Comparison of ENCODE assay signal across 17 cellular contexts in the genomic region with DNA sequence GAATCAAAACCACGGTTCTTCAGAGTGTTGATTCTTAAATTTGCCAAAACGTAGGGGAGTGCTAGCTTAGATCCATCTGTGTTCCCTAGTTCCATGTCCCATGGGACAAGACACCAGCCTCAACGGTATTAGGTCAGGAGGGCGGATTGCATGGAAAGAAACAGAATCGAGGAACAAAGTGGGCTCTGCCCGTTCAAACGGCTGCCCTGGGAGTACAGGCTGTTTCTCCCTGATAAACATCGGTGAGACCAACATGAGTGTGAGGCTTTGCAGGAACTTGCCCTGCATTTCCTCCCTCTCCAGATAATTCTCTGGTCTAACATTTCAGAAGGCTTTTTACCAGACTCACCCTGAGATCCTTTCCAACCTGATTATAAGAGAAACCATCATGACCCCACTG.
DNase-seq lines count a peak whose midpoint lies in the region; ATAC-seq and TF ChIP-seq lines count a peak whose summit lies in the region.
"Had no signal": no experiment of that assay in that cellular context is flagged by ENCODE, and none has a peak within 500 bp of the region (broad histone marks: within the 10 kb centered on the region; RNA-seq: fewer than 3 reads in every experiment).

No MANE protein-coding gene starts in this region.

- peaks cover 6% of the 10 kb centered on the region for H3K36me3 ChIP-seq in muscle layer of colon (ENCODE audit: insufficient read depth, low read length)
- H3K36me3 ChIP-seq: Peyer's patch had no signal

- peak overlapping the region; percentile 70 for H3K27ac ChIP-seq in muscle layer of colon (ENCODE audit: low read depth, low read length)

- no peaks in the 10 kb centered on the region for H3K4me1 Mint-ChIP-seq in stimulated activated naive CD8-positive, alpha-beta T cell treated with anti-CD3 and anti-CD28 coated beads, Interleukin-15, Interleukin-2, amounts not matched to agents 100 ng/mL and 50 ng/mL, for 24 hours (ENCODE audit: low read depth)
- H3K4me1 Mint-ChIP-seq in chondrocyte (ENCODE audit: low read depth) = peaks cover 55% of the 10 kb centered on the region
- H3K4me1 Mint-ChIP-seq: T-cell had no signal

- no peak overlapping the region for H3K4me3 ChIP-seq in muscle layer of colon (ENCODE audit: low read depth in 1 of 2, low read length in 2 of 2)
- H3K4me3 ChIP-seq: heart left ventricle, Peyer's patch had no signal

- no peak for TF ChIP-seq CTCF in chondrocyte (IDR thresholded peaks at IDR 0.05)

- H3K36me3 Mint-ChIP-seq in stimulated activated naive CD8-positive, alpha-beta T cell treated with anti-CD3 and anti-CD28 coated beads, Interleukin-15, Interleukin-2, amounts not matched to agents 100 ng/mL and 50 ng/mL, for 24 hours (ENCODE audit: low read depth) = no peaks in the 10 kb centered on the region
- peaks cover 5% of the 10 kb centered on the region for H3K36me3 Mint-ChIP-seq in chondrocyte (ENCODE audit: low read depth)
- H3K36me3 Mint-ChIP-seq: activated naive CD4-positive, alpha-beta T cell treated with anti-CD3 and anti-CD28 coated beads, Interleukin-2, amount 50 U/mL, for 72 hours; T-cell had no signal

- H3K9ac ChIP-seq in muscle layer of colon (ENCODE audit: low read length) = no peak overlapping the region

- H3K9me3 ChIP-seq in muscle layer of colon (ENCODE audit: low read length) = no peaks in the 10 kb centered on the region
- H3K9me3 ChIP-seq: Caco-2, heart left ventricle, Peyer's patch had no signal

- H3K27me3 ChIP-seq in muscle layer of colon (ENCODE audit: control insufficient read depth in 1 of 2, insufficient read depth in 2 of 2, low read length in 2 of 2) = no peaks in the 10 kb centered on the region
- H3K27me3 ChIP-seq: heart left ventricle, Peyer's patch had no signal

- no peak for ATAC-seq in stimulated activated naive CD8-positive, alpha-beta T cell treated with anti-CD3 and anti-CD28 coated beads, Interleukin-15, Interleukin-2, amounts not matched to agents 100 U/mL and 50 U/mL, for 24 hours
- ATAC-seq in HG03108 (IDR thresholded peaks at IDR 0.05; ENCODE audit: unreplicated experiment) = no peak
- no peak for ATAC-seq in HG03139 (IDR thresholded peaks at IDR 0.05; ENCODE audit: unreplicated experiment)
- ATAC-seq: activated naive CD4-positive, alpha-beta T cell treated with anti-CD3 and anti-CD28 coated beads, Interleukin-2, amount 50 U/mL, for 72 hours; heart left ventricle; left cardiac atrium; T-cell had no signal

- peak overlapping the region; percentile 61 for H3K4me3 Mint-ChIP-seq in stimulated activated naive CD8-positive, alpha-beta T cell treated with anti-CD3 and anti-CD28 coated beads, Interleukin-15, Interleukin-2, amounts not matched to agents 100 ng/mL and 50 ng/mL, for 24 hours
- no peak overlapping the region for H3K4me3 Mint-ChIP-seq in chondrocyte (ENCODE audit: unreplicated experiment)

- no peaks in the 10 kb centered on the region for H3K9me3 Mint-ChIP-seq in stimulated activated naive CD8-positive, alpha-beta T cell treated with anti-CD3 and anti-CD28 coated beads, Interleukin-15, Interleukin-2, amounts not matched to agents 100 ng/mL and 50 ng/mL, for 24 hours
- no peaks in the 10 kb centered on the region for H3K9me3 Mint-ChIP-seq in chondrocyte (ENCODE audit: low read depth)
- H3K9me3 Mint-ChIP-seq: activated naive CD4-positive, alpha-beta T cell treated with anti-CD3 and anti-CD28 coated beads, Interleukin-2, amount 50 U/mL, for 72 hours; T-cell had no signal

- peaks cover 34% of the 10 kb centered on the region for H3K27me3 Mint-ChIP-seq in stimulated activated naive CD8-positive, alpha-beta T cell treated with anti-CD3 and anti-CD28 coated beads, Interleukin-15, Interleukin-2, amounts not matched to agents 100 ng/mL and 50 ng/mL, for 24 hours
- H3K27me3 Mint-ChIP-seq in chondrocyte (ENCODE audit: low read depth) = no peaks in the 10 kb centered on the region

- no peak for DNase-seq in stimulated activated naive CD8-positive, alpha-beta T cell treated with anti-CD3 and anti-CD28 coated beads, Interleukin-15, Interleukin-2, amounts not matched to agents 100 U/mL and 50 U/mL, for 24 hours
- DNase-seq in chondrocyte (ENCODE audit: low spot score) = no peak
- DNase-seq in NCI-H82 (lab: John Stamatoyannopoulos, UW) = no peak
- DNase-seq in ecto neural progenitor cell (ENCODE audit: low spot score) = no peak
- DNase-seq: activated CD8-positive, alpha-beta memory T cell treated with anti-CD3 and anti-CD28 coated beads, Interleukin-2, amount 50 U/mL, for 48 hours; Caco-2; heart left ventricle; left cardiac atrium; NCI-H1694 treated with DMSO at 0.1 percent for 48 hours; NCI-H510A; Peyer's patch; T-cell had no signal

- H3K4me1 ChIP-seq in muscle layer of colon (ENCODE audit: insufficient read depth, low read length) = peaks cover 58% of the 10 kb centered on the region
- H3K4me1 ChIP-seq: Caco-2, Peyer's patch had no signal

- no peak overlapping the region for H3K27ac Mint-ChIP-seq in stimulated activated naive CD8-positive, alpha-beta T cell treated with anti-CD3 and anti-CD28 coated beads, Interleukin-15, Interleukin-2, amounts not matched to agents 100 ng/mL and 50 ng/mL, for 24 hours
- peak overlapping the region; percentile 37 for H3K27ac Mint-ChIP-seq in chondrocyte (ENCODE audit: unreplicated experiment)
- H3K27ac Mint-ChIP-seq: activated naive CD4-positive, alpha-beta T cell treated with anti-CD3 and anti-CD28 coated beads, Interleukin-2, amount 50 U/mL, for 72 hours had no signal
